In the genomic region with DNA sequence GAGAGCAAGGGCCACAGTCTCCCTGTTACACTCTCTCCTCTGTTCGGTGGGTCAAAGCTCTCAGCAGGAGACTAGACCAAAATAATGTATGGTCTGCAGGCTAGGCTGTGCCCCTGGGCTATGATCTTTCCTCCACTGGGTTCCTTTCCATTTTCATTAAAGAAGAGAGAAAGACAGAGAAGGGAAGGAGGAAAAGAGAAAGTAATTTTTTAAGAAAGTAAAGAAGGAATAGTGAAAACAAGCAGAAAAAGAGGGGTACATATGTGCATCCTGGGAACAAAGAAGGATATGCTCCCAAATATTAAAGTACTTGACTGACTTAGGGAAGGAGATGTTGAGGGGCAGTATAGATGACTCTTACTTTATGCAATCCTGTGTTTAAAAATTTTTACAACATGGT, we compare ENCODE assay signal across 34 cellular contexts. TPM values are rescaled to one million over a fixed set of nuclear protein-coding genes. Genes with fewer than 3 reads are reported as not detected.
"Had no signal": no experiment of that assay in that cellular context is flagged by ENCODE, and none has a peak within 500 bp of the region (broad histone marks: within the 10 kb centered on the region; RNA-seq: fewer than 3 reads in every experiment).

No MANE protein-coding gene starts in this region.

- H3K27ac Mint-ChIP-seq: activated CD4-positive, alpha-beta memory T cell treated with anti-CD3 and anti-CD28 coated beads for 36 hours; activated CD4-positive, alpha-beta T cell treated with anti-CD3 and anti-CD28 coated beads for 36 hours; activated CD4-positive, alpha-beta T cell treated with anti-CD3 and anti-CD28 coated beads, Interleukin-2, amount 10 ng/mL, durations not matched to agents 24 days and 14 days; activated naive CD4-positive, alpha-beta T cell treated with anti-CD3 and anti-CD28 coated beads, Interleukin-2, amount 10 ng/mL, durations not matched to agents 7 days and 5 days; activated naive CD4-positive, alpha-beta T cell treated with anti-CD3 and anti-CD28 coated beads, Interleukin-2, amount 50 U/mL, for 72 hours; activated naive CD8-positive, alpha-beta T cell treated with anti-CD3 and anti-CD28 coated beads, Interleukin-2, amount 10 ng/mL, durations not matched to agents 7 days and 5 days; activated T-cell treated with anti-CD3 and anti-CD28 coated beads, Interleukin-2, amount 50 U/mL, for 24 hours; activated T-cell treated with anti-CD3 and anti-CD28 coated beads, Interleukin-2, amount 50 U/mL, for 72 hours; brain; T-helper 17 cell; T-helper 2 cell treated with Interferon-gamma antibody and Interleukin-4, amounts not matched to agents 5 μg/mL and 100 μg/mL, for 36 hours had no signal

- H3K9me3 Mint-ChIP-seq: activated CD4-positive, alpha-beta memory T cell treated with anti-CD3 and anti-CD28 coated beads for 36 hours; activated CD4-positive, alpha-beta T cell treated with anti-CD3 and anti-CD28 coated beads, Interleukin-2, amount 10 ng/mL, durations not matched to agents 24 days and 14 days; activated naive CD4-positive, alpha-beta T cell treated with anti-CD3 and anti-CD28 coated beads, Interleukin-2, amount 10 ng/mL, durations not matched to agents 7 days and 5 days; activated naive CD4-positive, alpha-beta T cell treated with anti-CD3 and anti-CD28 coated beads, Interleukin-2, amount 50 U/mL, for 72 hours; activated naive CD8-positive, alpha-beta T cell treated with anti-CD3 and anti-CD28 coated beads, Interleukin-2, amount 10 ng/mL, durations not matched to agents 7 days and 5 days; activated T-cell treated with anti-CD3 and anti-CD28 coated beads, Interleukin-2, amount 50 U/mL, for 24 hours; activated T-cell treated with anti-CD3 and anti-CD28 coated beads, Interleukin-2, amount 50 U/mL, for 72 hours; brain; T-helper 2 cell treated with Interferon-gamma antibody and Interleukin-4, amounts not matched to agents 5 μg/mL and 100 μg/mL, for 36 hours had no signal

- H3K4me1 Mint-ChIP-seq: activated CD4-positive, alpha-beta T cell treated with anti-CD3 and anti-CD28 coated beads for 36 hours; activated CD4-positive, alpha-beta T cell treated with anti-CD3 and anti-CD28 coated beads, Interleukin-2, amount 10 ng/mL, durations not matched to agents 24 days and 14 days; brain had no signal

- H3K36me3 ChIP-seq: ascending aorta, breast epithelium, cardiac muscle cell, colonic mucosa, esophagus squamous epithelium, gastroesophageal sphincter, heart right ventricle, WERI-Rb-1 had no signal

- H3K4me1 ChIP-seq: ascending aorta, breast epithelium, colonic mucosa, esophagus squamous epithelium, gastroesophageal sphincter had no signal

- H3K27me3 ChIP-seq: ascending aorta, breast epithelium, cardiac muscle cell, colonic mucosa, esophagus squamous epithelium, gastroesophageal sphincter had no signal

- ATAC-seq: activated CD4-positive, alpha-beta T cell treated with anti-CD3 and anti-CD28 coated beads for 36 hours; activated naive CD4-positive, alpha-beta T cell treated with anti-CD3 and anti-CD28 coated beads, Interleukin-2, amount 50 U/mL, for 72 hours; activated T-cell treated with anti-CD3 and anti-CD28 coated beads, Interleukin-2, amount 50 U/mL, for 72 hours; gastroesophageal sphincter; heart right ventricle; T-helper 17 cell had no signal

- H3K36me3 Mint-ChIP-seq: activated CD4-positive, alpha-beta memory T cell treated with anti-CD3 and anti-CD28 coated beads for 36 hours; activated naive CD4-positive, alpha-beta T cell treated with anti-CD3 and anti-CD28 coated beads, Interleukin-2, amount 10 ng/mL, durations not matched to agents 7 days and 5 days; activated naive CD4-positive, alpha-beta T cell treated with anti-CD3 and anti-CD28 coated beads, Interleukin-2, amount 50 U/mL, for 72 hours; activated naive CD8-positive, alpha-beta T cell treated with anti-CD3 and anti-CD28 coated beads, Interleukin-2, amount 10 ng/mL, durations not matched to agents 7 days and 5 days; brain had no signal

- H3K27ac ChIP-seq: ascending aorta, breast epithelium, cardiac muscle cell, colonic mucosa, epithelial cell of prostate, esophagus squamous epithelium, gastroesophageal sphincter, heart right ventricle, WERI-Rb-1 had no signal

- DNase-seq: activated CD4-positive, alpha-beta memory T cell treated with anti-CD3 and anti-CD28 coated beads for 36 hours; activated CD4-positive, alpha-beta T cell treated with anti-CD3 and anti-CD28 coated beads for 36 hours; activated CD4-positive, alpha-beta T cell treated with anti-CD3 and anti-CD28 coated beads, Interleukin-2, amount 10 ng/mL, durations not matched to agents 24 days and 14 days; activated CD4-positive, CD25-positive, alpha-beta regulatory T cell; activated CD4-positive, CD25-positive, alpha-beta regulatory T cell treated with anti-CD3 and anti-CD28 coated beads, Interleukin-2, amount 50 U/mL, for 72 hours; activated CD8-positive, alpha-beta memory T cell treated with anti-CD3 and anti-CD28 coated beads, Interleukin-2, amount 50 U/mL, for 48 hours; activated gamma-delta T cell; activated naive CD4-positive, alpha-beta T cell; activated naive CD4-positive, alpha-beta T cell treated with anti-CD3 and anti-CD28 coated beads, Interleukin-2, amount 10 ng/mL, durations not matched to agents 7 days and 5 days; activated naive CD8-positive, alpha-beta T cell treated with anti-CD3 and anti-CD28 coated beads, Interleukin-2, amount 10 ng/mL, durations not matched to agents 7 days and 5 days; activated T-cell treated with anti-CD3 and anti-CD28 coated beads for 4 hours; activated T-cell treated with anti-CD3 and anti-CD28 coated beads, Interleukin-2, amount 50 U/mL, for 24 hours; activated T-cell treated with anti-CD3 and anti-CD28 coated beads, Interleukin-2, amount 50 U/mL, for 72 hours; central memory CD4-positive, alpha-beta T cell; cerebellar nuclear complex; colonic mucosa; effector CD8-positive, alpha-beta T cell; esophagus squamous epithelium; foreskin melanocyte; heart right ventricle; T-helper 17 cell; T1000; WERI-Rb-1 had no signal

- H3K4me3 Mint-ChIP-seq: activated CD4-positive, alpha-beta memory T cell treated with anti-CD3 and anti-CD28 coated beads for 36 hours; activated CD4-positive, alpha-beta T cell treated with anti-CD3 and anti-CD28 coated beads for 36 hours; activated CD4-positive, alpha-beta T cell treated with anti-CD3 and anti-CD28 coated beads, Interleukin-2, amount 10 ng/mL, durations not matched to agents 24 days and 14 days; activated naive CD4-positive, alpha-beta T cell treated with anti-CD3 and anti-CD28 coated beads, Interleukin-2, amount 10 ng/mL, durations not matched to agents 7 days and 5 days; activated naive CD8-positive, alpha-beta T cell treated with anti-CD3 and anti-CD28 coated beads, Interleukin-2, amount 10 ng/mL, durations not matched to agents 7 days and 5 days; activated T-cell treated with anti-CD3 and anti-CD28 coated beads, Interleukin-2, amount 50 U/mL, for 24 hours; activated T-cell treated with anti-CD3 and anti-CD28 coated beads, Interleukin-2, amount 50 U/mL, for 72 hours; brain; T-helper 17 cell; T-helper 2 cell treated with Interferon-gamma antibody and Interleukin-4, amounts not matched to agents 5 μg/mL and 100 μg/mL, for 36 hours had no signal

- H3K9me3 ChIP-seq: ascending aorta, breast epithelium, colonic mucosa, esophagus squamous epithelium, gastroesophageal sphincter, heart right ventricle had no signal

- FAIRE-seq: endometrium, endothelial cell of umbilical vein had no signal

- H3K4me3 ChIP-seq: ascending aorta, breast epithelium, cardiac muscle cell, colonic mucosa, esophagus squamous epithelium, gastroesophageal sphincter, heart right ventricle had no signal

- H3K27me3 Mint-ChIP-seq: activated CD4-positive, alpha-beta memory T cell treated with anti-CD3 and anti-CD28 coated beads for 36 hours; activated CD4-positive, alpha-beta T cell treated with anti-CD3 and anti-CD28 coated beads for 36 hours; activated T-cell treated with anti-CD3 and anti-CD28 coated beads, Interleukin-2, amount 50 U/mL, for 24 hours had no signal

RNA-seq across cellular contexts. Expression of a gene that starts 33.6 kb away (rescaled TPM):
- total RNA-seq: endothelial cell of umbilical vein, fibroblast of villous mesenchyme had no signal
